Comparison of ENCODE assay signal across 2 cellular contexts in genomic region chr10:73802276-73802991, GRCh38.
TF ChIP-seq lines count a peak whose summit lies in the region.

No MANE protein-coding gene starts in this region.

TF ChIP-seq in K562, 482 proteins besides CTCF, POLR2A, EP300 and RAD21:
- TF ChIP-seq RBFOX2 (IDR thresholded peaks at IDR 0.05; ENCODE audit: low read depth, low read length): 0 out of 2 replicates have a peak, but pooled peaks have one; percentile 17
- TF ChIP-seq POLR2AphosphoS5 (IDR thresholded peaks at IDR 0.05; ENCODE audit: control insufficient read depth, insufficient read depth, low read depth, low read length): peak; percentile 5; the same call in 1 of the 2 replicates
- 0 out of 2 replicates have a peak, but pooled peaks have one; percentile 20 for TF ChIP-seq ZNF57 (CRISPR knock-in tag; IDR thresholded peaks at IDR 0.05)
- TF ChIP-seq SIRT6 (IDR thresholded peaks at IDR 0.05; ENCODE audit: low read depth, low read length): no peak

TF ChIP-seq in GM23338, 12 proteins besides CTCF, POLR2A, EP300 and RAD21:
- TF ChIP-seq JUNB (IDR thresholded peaks at IDR 0.05; ENCODE audit: unreplicated experiment) (no peak), POLR2AphosphoS5 (IDR thresholded peaks at IDR 0.05; ENCODE audit: low read depth) (no peak), EZH2phosphoT487 (IDR thresholded peaks at IDR 0.05; ENCODE audit: unreplicated experiment) (no peak), ZNF462 (CRISPR knock-in tag; IDR thresholded peaks at IDR 0.05) (no peak), ZNF331 (CRISPR knock-in tag; IDR thresholded peaks at IDR 0.05; ENCODE audit: low read depth) (no peak), CREB1 (CRISPR knock-in tag; IDR thresholded peaks at IDR 0.05; ENCODE audit: low read depth) (no peak), ZNF114 (CRISPR knock-in tag; IDR thresholded peaks at IDR 0.05) (no peak)
